8 cellular contexts compared by ENCODE assay signal in the genomic region with DNA sequence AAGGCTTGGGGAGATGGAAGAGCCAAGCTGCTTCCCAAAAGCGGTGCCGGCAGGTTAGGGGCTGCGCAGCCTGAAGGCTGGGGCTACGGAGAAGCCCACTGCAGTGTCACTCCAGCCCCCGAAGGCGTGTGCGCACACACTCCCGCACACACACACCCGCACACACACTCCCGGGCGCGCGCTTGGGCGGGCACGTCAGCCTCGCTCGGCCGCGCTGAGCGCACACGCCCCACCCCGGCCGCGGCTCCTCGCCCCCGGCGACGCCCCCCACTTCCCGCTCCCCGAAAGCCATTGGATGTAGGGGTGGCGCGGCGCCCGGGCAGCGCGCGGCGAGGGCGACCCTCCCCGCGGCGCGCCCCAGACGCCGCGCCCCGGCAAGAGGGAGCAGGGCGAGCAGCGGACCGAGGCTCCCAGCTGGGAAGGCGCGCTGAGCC. TPM values are rescaled to one million over a fixed set of nuclear protein-coding genes. Genes with fewer than 3 reads are reported as not detected.
DNase-seq lines count a peak whose midpoint lies in the region; ATAC-seq, FAIRE-seq and TF ChIP-seq lines count a peak whose summit lies in the region.

A gene with protein sequence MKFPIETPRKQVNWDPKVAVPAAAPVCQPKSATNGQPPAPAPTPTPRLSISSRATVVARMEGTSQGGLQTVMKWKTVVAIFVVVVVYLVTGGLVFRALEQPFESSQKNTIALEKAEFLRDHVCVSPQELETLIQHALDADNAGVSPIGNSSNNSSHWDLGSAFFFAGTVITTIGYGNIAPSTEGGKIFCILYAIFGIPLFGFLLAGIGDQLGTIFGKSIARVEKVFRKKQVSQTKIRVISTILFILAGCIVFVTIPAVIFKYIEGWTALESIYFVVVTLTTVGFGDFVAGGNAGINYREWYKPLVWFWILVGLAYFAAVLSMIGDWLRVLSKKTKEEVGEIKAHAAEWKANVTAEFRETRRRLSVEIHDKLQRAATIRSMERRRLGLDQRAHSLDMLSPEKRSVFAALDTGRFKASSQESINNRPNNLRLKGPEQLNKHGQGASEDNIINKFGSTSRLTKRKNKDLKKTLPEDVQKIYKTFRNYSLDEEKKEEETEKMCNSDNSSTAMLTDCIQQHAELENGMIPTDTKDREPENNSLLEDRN (minus strand): TSS at position 184 of the 434 bp plus-strand sequence. CDS start 471 bp downstream, outside the sequence.

- no peak for ATAC-seq in A549
- ATAC-seq in GM18511 (IDR thresholded peaks at IDR 0.05; ENCODE audit: unreplicated experiment): peak; percentile 36
- ATAC-seq in HG03066 (IDR thresholded peaks at IDR 0.05; ENCODE audit: low read depth, unreplicated experiment): peak; percentile 34

- H3K23ac ChIP-seq in mesenchymal stem cell (ENCODE audit: low read length in 2 of 2): no peak within 1 kb of the TSS

- TF ChIP-seq RAD21 in A549 (conservative IDR thresholded peaks at IDR 0.05 in 1 of 2, IDR thresholded peaks at IDR 0.05 in 1 of 2): no peak

- no peak within 1 kb of the TSS for H3K4ac ChIP-seq in mesenchymal stem cell (ENCODE audit: low read depth in 1 of 2, low read length in 2 of 2)

- 76% methylated on average over 18 of the region's 52 CpGs for WGBS in A549 (ENCODE audit: missing lambda C conversion rate)
- WGBS in mesenchymal stem cell: under 1% methylated on average over 31 of the region's 52 CpGs

- no peak within 1 kb of the TSS for H3K9ac ChIP-seq in mesenchymal stem cell (ENCODE audit: low read length)

- no peak for TF ChIP-seq EP300 in A549 (IDR thresholded peaks at IDR 0.05)

- H4K8ac ChIP-seq in mesenchymal stem cell (ENCODE audit: low read length): no peak within 1 kb of the TSS

- no peak within 1 kb of the TSS for H3K14ac ChIP-seq in mesenchymal stem cell (ENCODE audit: low read length in 2 of 2)

- H3K4me2 ChIP-seq in A549: peak within 1 kb of the TSS; percentile 65
- H3K4me2 ChIP-seq in mesenchymal stem cell (ENCODE audit: low read length, poor library complexity, severe bottlenecking): peak within 1 kb of the TSS; percentile 86

- FAIRE-seq in A549 (lab: Jason Lieb, UNC): no peak

- CTCF ChIA-PET in A549 (lab: Yijun Ruan, JAX): no interaction called here

- no peaks in the 10 kb centered on the region for H3K9me3 ChIP-seq in A549
- H3K9me3 ChIP-seq in mesenchymal stem cell (ENCODE audit: control insufficient read depth, low read length): no peaks in the 10 kb centered on the region

- peaks cover 86 to 95% of the 10 kb centered on the region in 2 experiments for H3K27me3 ChIP-seq in mesenchymal stem cell (ENCODE audit: control insufficient read depth in 1 of 2, insufficient read depth in 1 of 2, low read length in 2 of 2)

- H2AFZ ChIP-seq in mesenchymal stem cell (ENCODE audit: low read depth, low read length): peak within 1 kb of the TSS; percentile 46

- no peaks in the 10 kb centered on the region for H3K36me3 ChIP-seq in mesenchymal stem cell (ENCODE audit: control insufficient read depth in 1 of 2, insufficient read depth in 2 of 2, low read depth in 1 of 2, low read length in 2 of 2)

- no peak for TF ChIP-seq CTCF in A549 (IDR thresholded peaks at IDR 0.05)
- TF ChIP-seq CTCF in astrocyte of the cerebellum (IDR thresholded peaks at IDR 0.05; ENCODE audit: low read depth, low read length, missing control alignments): no peak

- H3K4me3 ChIP-seq in A549: peak within 1 kb of the TSS; percentile 34
- peak within 1 kb of the TSS; percentile 30 for H3K4me3 ChIP-seq in astrocyte of the cerebellum (ENCODE audit: low read depth, low read length)
- H3K4me3 ChIP-seq in mesenchymal stem cell (ENCODE audit: insufficient read depth in 1 of 2, low read depth in 1 of 2, low read length in 2 of 2): peak within 1 kb of the TSS; percentile 55 to 59

- H3K4me1 ChIP-seq in A549: no peaks in the 10 kb centered on the region
- H3K4me1 ChIP-seq in mesenchymal stem cell (ENCODE audit: control insufficient read depth, insufficient read depth, low read depth, low read length): peaks cover 19% of the 10 kb centered on the region

- no peak within 1 kb of the TSS for H2AK5ac ChIP-seq in mesenchymal stem cell (ENCODE audit: low read length, severe bottlenecking)

- H2BK15ac ChIP-seq in mesenchymal stem cell (ENCODE audit: low read depth, poor library complexity, severe bottlenecking): no peak within 1 kb of the TSS

- no peak within 1 kb of the TSS for H2BK5ac ChIP-seq in mesenchymal stem cell (ENCODE audit: low read depth, low read length, poor library complexity, severe bottlenecking)

- H2BK120ac ChIP-seq in mesenchymal stem cell (ENCODE audit: low read depth, low read length): no peak within 1 kb of the TSS

- POLR2A ChIA-PET in A549 (lab: Yijun Ruan, JAX): no interaction called here

- TF ChIP-seq POLR2A in A549 (IDR thresholded peaks at IDR 0.05; ENCODE audit: low read length): no peak

- in situ Hi-C loops in astrocyte of the cerebellum (cut with HindIII; ENCODE audit: low sequenced_read_pairs): no loop called here

- H3K27ac ChIP-seq in A549 (no peak within 1 kb of the TSS), mesenchymal stem cell (ENCODE audit: low read length, poor library complexity, severe bottlenecking) (no peak within 1 kb of the TSS)

- H4K91ac ChIP-seq in mesenchymal stem cell (ENCODE audit: low read length): no peak within 1 kb of the TSS

- H2BK12ac ChIP-seq in mesenchymal stem cell (ENCODE audit: low read length in 2 of 2): no peak within 1 kb of the TSS

- DNase-seq in A549 (ENCODE audit: low read depth in 1 of 2, low spot score in 1 of 2) (no peak), astrocyte of the cerebellum (ENCODE audit: low read depth) (no peak), mesenchymal stem cell (no peak), DMS114 treated with DMSO at 0.1 percent for 48 hours (lab: John Stamatoyannopoulos, UW; ENCODE audit: unreplicated experiment) (no peak), GOT3 (lab: John Stamatoyannopoulos, UW) (no peak)
- no peak for DNase-seq in stimulated activated CD8-positive, alpha-beta memory T cell treated with anti-CD3 and anti-CD28 coated beads, Interleukin-4, amount 100 ng/mL, for 48 hours

- no peak within 1 kb of the TSS for H3K18ac ChIP-seq in mesenchymal stem cell (ENCODE audit: low read depth in 1 of 2, low read length in 2 of 2)

- no peaks in the 10 kb centered on the region for H3K79me1 ChIP-seq in mesenchymal stem cell (replicated peaks; ENCODE audit: low read length, poor library complexity, severe bottlenecking)

TF ChIP-seq in A549, 52 proteins besides CTCF, POLR2A, EP300 and RAD21:
- TF ChIP-seq, protein P1, sequence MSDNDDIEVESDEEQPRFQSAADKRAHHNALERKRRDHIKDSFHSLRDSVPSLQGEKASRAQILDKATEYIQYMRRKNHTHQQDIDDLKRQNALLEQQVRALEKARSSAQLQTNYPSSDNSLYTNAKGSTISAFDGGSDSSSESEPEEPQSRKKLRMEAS (IDR thresholded peaks at IDR 0.05): no peak
- TF ChIP-seq CBX2 (IDR thresholded peaks at IDR 0.05; ENCODE audit: borderline replicate concordance, low read depth): no peak
- no peak for TF ChIP-seq KDM5A (IDR thresholded peaks at IDR 0.05)
- TF ChIP-seq ESRRA (IDR thresholded peaks at IDR 0.05; ENCODE audit: borderline replicate concordance, low read length): no peak
- no peak for TF ChIP-seq NFE2L2 (conservative IDR thresholded peaks at IDR 0.05; ENCODE audit: low read length)
- no peak for TF ChIP-seq CHD2 (IDR thresholded peaks at IDR 0.05; ENCODE audit: low read length, partially characterized antibody)
- TF ChIP-seq JUNB (IDR thresholded peaks at IDR 0.05): no peak
- TF ChIP-seq GATA3 (IDR thresholded peaks at IDR 0.05; ENCODE audit: borderline replicate concordance): no peak

RNA-seq across cellular contexts. Expression of the gene that starts here (rescaled TPM):
- polyA plus RNA-seq in A549 (2011; rRNA removed) (not detected in 2 replicates), A549 (2017; fragmentation: RNase III; extraction: RNeasy Plus Mini Kit Qiagen cat#74134 plus additional on column Dnase treatment) (not detected in 3 replicates)
- polyA plus RNA-seq in A549 (2012; cell fraction: cytosol; rRNA removed): not detected in 2 replicates
- not detected in 2 replicates for polyA plus RNA-seq in A549 (2012; cell fraction: nucleus; rRNA removed)
- polyA minus RNA-seq in A549 (2011; rRNA and poly(A)+ RNA removed): 0.04 TPM in 1 of 2 replicates, not detected in the other
- not detected for polyA plus RNA-seq in mesenchymal stem cell (2013, experiment 1 of 2)
- not detected for polyA plus RNA-seq in mesenchymal stem cell (2013, experiment 2 of 2)

Comparison
In these comparisons a context has a peak if more than half of its experiments do, and no peak if none do; other contexts are left out.
1. ATAC-seq: peak in GM18511 (single experiment) and HG03066 (single experiment); none in A549 (0 of 2).
2. Peak in every context shown above with its lines, with median percentiles within 50 percentile points of each other: H3K4me3 ChIP-seq.